In the genomic region with DNA sequence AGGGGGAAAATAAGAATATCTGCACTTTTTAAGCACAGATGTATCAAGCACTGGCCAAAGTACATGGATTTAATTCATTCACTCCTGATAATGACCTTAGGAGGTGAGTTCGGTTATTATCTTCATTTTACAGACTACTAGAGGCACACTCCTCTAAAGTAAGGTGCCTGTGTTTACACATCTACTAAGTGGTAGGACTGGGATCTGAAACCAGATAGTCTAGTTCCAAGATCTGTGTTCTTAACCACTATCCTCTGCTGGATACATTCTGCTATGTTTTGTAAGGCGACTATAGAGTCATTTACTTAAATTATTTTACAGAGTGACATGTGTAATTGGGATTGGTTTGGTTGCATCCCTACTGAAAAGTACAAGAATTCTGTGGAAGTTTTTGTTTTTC, we compare ENCODE assay signal across 20 cellular contexts.
A peak's percentile ranks its signal among the peaks of the same experiment; 100 is the strongest.
DNase-seq lines count a peak whose midpoint lies in the region; ATAC-seq and TF ChIP-seq lines count a peak whose summit lies in the region.
"Had no signal": no experiment of that assay in that cellular context is flagged by ENCODE, and none has a peak within 500 bp of the region (broad histone marks: within the 10 kb centered on the region; RNA-seq: fewer than 3 reads in every experiment).

No MANE protein-coding gene starts in this region.

- no peaks in the 10 kb centered on the region for H3K27me3 ChIP-seq in esophagus (ENCODE audit: control insufficient read depth in 1 of 2, insufficient read depth in 2 of 2, low read length in 2 of 2)
- H3K27me3 ChIP-seq in gastrocnemius medialis = no peaks in the 10 kb centered on the region
- H3K27me3 ChIP-seq: uterus had no signal

- in situ Hi-C loops in gastrocnemius medialis (cut with MboI; ENCODE audit: low sequenced_read_pairs in 4 of 4) = no loop called here

- intact Hi-C loops in gastrocnemius medialis (cut with DNase I; ENCODE audit: low total_unique reads) (loop anchor here (5.0 to 10.0 kb wide), 2 partner anchors 264 to 477 kb away; a partner anchor contains a TSS), posterior cingulate gyrus (cut with DNase I) (no loop called here)

- POLR2A ChIA-PET in RWPE1 (lab: Yijun Ruan, JAX; ENCODE audit: low non-redundant PET) = no interaction called here

- no peak for TF ChIP-seq POLR2A in gastrocnemius medialis (IDR thresholded peaks at IDR 0.05)

- H3K4me1 ChIP-seq in esophagus (ENCODE audit: control insufficient read depth in 2 of 2, insufficient read depth in 2 of 2, low read length in 1 of 2) (no peaks in the 10 kb centered on the region), gastrocnemius medialis (peaks cover 30 to 52% of the 10 kb centered on the region in 2 donors)
- H3K4me1 ChIP-seq: uterus had no signal

- no peak overlapping the region for H3K4me3 ChIP-seq in esophagus (ENCODE audit: low read depth in 1 of 2, low read length in 2 of 2)
- H3K4me3 ChIP-seq in gastrocnemius medialis = no peak overlapping the region
- H3K4me3 ChIP-seq: mucosa of descending colon, uterus had no signal

- CTCF ChIA-PET in RWPE1 (lab: Yijun Ruan, JAX) = no interaction called here

- H3K9me3 ChIP-seq in esophagus (ENCODE audit: control insufficient read depth in 2 of 2, insufficient read depth in 1 of 2, low read depth in 1 of 2, low read length in 1 of 2) = no peaks in the 10 kb centered on the region
- H3K9me3 ChIP-seq in gastrocnemius medialis = no peaks in the 10 kb centered on the region
- H3K9me3 ChIP-seq: mucosa of descending colon, uterus had no signal

- 55 to 71% methylated on average over 2 of the region's 2 CpGs for whole genome bisulfite sequencing in esophagus, 2 donors

- TF ChIP-seq CTCF in RWPE1 (conservative IDR thresholded peaks at IDR 0.05; ENCODE audit: low read depth) (no peak), gastrocnemius medialis (IDR thresholded peaks at IDR 0.05 in 4 of 5, conservative IDR thresholded peaks at IDR 0.05 in 1 of 5) (no peak)

- peak in 1 of 2 donors; percentile 30 for ATAC-seq in gastrocnemius medialis
- no peak for ATAC-seq in GM21367 (IDR thresholded peaks at IDR 0.05; ENCODE audit: unreplicated experiment)
- ATAC-seq in GM19455 (IDR thresholded peaks at IDR 0.05; ENCODE audit: unreplicated experiment) = no peak
- ATAC-seq: mucosa of descending colon had no signal

- peak; percentile 4 for DNase-seq in DMS53 (lab: John Stamatoyannopoulos, UW)
- DNase-seq in DMS53 treated with DMSO at 0.1 percent for 48 hours (lab: John Stamatoyannopoulos, UW; ENCODE audit: unreplicated experiment) = no peak
- DNase-seq in RWPE1 (ENCODE audit: low spot score) = no peak
- DNase-seq in gastrocnemius medialis = no peak
- DNase-seq in posterior cingulate gyrus = no peak
- DNase-seq: activated naive CD8-positive, alpha-beta T cell treated with anti-CD3 and anti-CD28 coated beads, Interleukin-2, amount 10 ng/mL, durations not matched to agents 7 days and 5 days; COR-L47; EL; H7; mucosa of descending colon; NCI-H1048; NCI-H2081; NCI-H510A; SW 1271; uterus had no signal

- peak overlapping the region; percentile 99 for H3K27ac ChIP-seq in RWPE1
- H3K27ac ChIP-seq in esophagus (ENCODE audit: low read depth in 2 of 2, low read length in 1 of 2) = peak overlapping the region; percentile 73 to 82
- H3K27ac ChIP-seq in gastrocnemius medialis = peak overlapping the region; percentile 89 to 94 (median 92)
- H3K27ac ChIP-seq: 22Rv1, KMS-11, uterus had no signal

- peaks cover 5 to 9% of the 10 kb centered on the region in 2 donors for H3K36me3 ChIP-seq in esophagus (ENCODE audit: control insufficient read depth in 2 of 2, insufficient read depth in 2 of 2, low read length in 1 of 2)
- H3K36me3 ChIP-seq in gastrocnemius medialis = peaks cover 3 to 29% of the 10 kb centered on the region in 2 donors
- H3K36me3 ChIP-seq: uterus had no signal
